Comparison of ENCODE assay signal across 12 cellular contexts in the genomic region with DNA sequence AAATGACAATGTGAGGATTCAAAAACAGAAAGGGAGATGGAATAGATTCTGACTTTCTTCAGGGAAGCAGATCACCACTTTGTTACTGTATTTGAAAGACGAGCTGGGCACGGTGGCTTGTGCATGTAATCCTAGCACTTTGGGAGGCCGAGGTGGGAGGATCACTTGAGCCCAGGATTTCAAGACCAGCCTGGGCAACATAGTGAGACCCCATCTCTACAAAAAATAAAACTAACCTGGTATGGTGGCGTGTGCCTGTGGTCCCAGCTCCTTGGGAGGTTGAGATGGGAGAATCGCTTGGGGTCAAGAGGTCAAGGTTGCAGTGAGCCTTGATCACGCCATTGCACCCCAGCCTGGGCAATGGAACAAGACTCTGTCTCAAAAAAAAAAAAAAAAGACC. TPM values are rescaled to one million over a fixed set of nuclear protein-coding genes. Genes with fewer than 3 reads are reported as not detected.
DNase-seq lines count a peak whose midpoint lies in the region; ATAC-seq and TF ChIP-seq lines count a peak whose summit lies in the region.
"Had no signal": no experiment of that assay in that cellular context is flagged by ENCODE, and none has a peak within 500 bp of the region (broad histone marks: within the 10 kb centered on the region; RNA-seq: fewer than 3 reads in every experiment).

No MANE protein-coding gene starts in this region.

- H3K36me3 ChIP-seq in cardiac muscle cell (no peaks in the 10 kb centered on the region), PC-9 (ENCODE audit: low read depth) (no peaks in the 10 kb centered on the region), adrenal gland (replicated peaks in 1 of 2) (no peaks in the 10 kb centered on the region)

- no peak for DNase-seq in cardiac muscle cell (ENCODE audit: low read depth in 1 of 2, low spot score in 1 of 2)
- DNase-seq in right cardiac atrium: no peak
- no peak for DNase-seq in PC-9
- DNase-seq in adrenal gland: no peak
- no peak for DNase-seq in stimulated activated naive B cell treated with anti-CD40 and anti-IgM and Interleukin-4, amounts not matched to agents 10 μg/mL and 1 μg/mL and 100 μg/mL, for 72 hours
- no peak for DNase-seq in iPS-NIHi11 (ENCODE audit: low spot score)
- DNase-seq in DMS114 treated with DMSO at 0.1 percent for 48 hours (lab: John Stamatoyannopoulos, UW; ENCODE audit: unreplicated experiment): no peak
- DNase-seq: KG1, NCI-H1092, NCI-H226, NCI-H526 had no signal

- intact Hi-C loops in right cardiac atrium (cut with DNase I): no loop called here
- intact Hi-C loops in PC-9 (cut with micrococcal nuclease; ENCODE audit: unreplicated experiment): no loop called here
- intact Hi-C loops in adrenal gland (cut with DNase I): no loop called here

- H3K27ac ChIP-seq in cardiac muscle cell: peak overlapping the region; percentile 39
- no peak overlapping the region for H3K27ac ChIP-seq in right cardiac atrium (ENCODE audit: low read length)
- H3K27ac ChIP-seq in PC-9: peak overlapping the region; percentile 42
- peak overlapping the region in 3 of 5 donors; percentile 27 to 75 (median 30) for H3K27ac ChIP-seq in adrenal gland
- H3K27ac ChIP-seq: BLaER1 treated with 17β-estradiol and CSF1 and Interleukin-3, amounts not matched to agents 10 nM and 100 nM had no signal

- no peaks in the 10 kb centered on the region for H3K9me3 Mint-ChIP-seq in stimulated activated naive B cell treated with anti-CD40 and anti-IgM and Interleukin-4, amounts not matched to agents 10 μg/mL and 1 μg/mL and 100 μg/mL, for 72 hours

- H3K9me3 ChIP-seq in cardiac muscle cell (ENCODE audit: low read depth) (no peaks in the 10 kb centered on the region), right cardiac atrium (ENCODE audit: control insufficient read depth, low read length) (no peaks in the 10 kb centered on the region), PC-9 (ENCODE audit: insufficient read depth, low read depth) (no peaks in the 10 kb centered on the region), adrenal gland (replicated peaks in 1 of 3) (no peaks in the 10 kb centered on the region)
- H3K9me3 ChIP-seq: BLaER1 treated with 17β-estradiol and CSF1 and Interleukin-3, amounts not matched to agents 10 nM and 100 nM had no signal

- H2AFZ ChIP-seq in PC-9: no peak overlapping the region

- H3K4me3 ChIP-seq in cardiac muscle cell: no peak overlapping the region
- no peak overlapping the region for H3K4me3 ChIP-seq in right cardiac atrium (ENCODE audit: low read length)
- no peak overlapping the region for H3K4me3 ChIP-seq in PC-9
- H3K4me3 ChIP-seq in adrenal gland: no peak overlapping the region
- H3K4me3 ChIP-seq: BLaER1 treated with 17β-estradiol and CSF1 and Interleukin-3, amounts not matched to agents 10 nM and 100 nM had no signal

- no TSS peak for BruUV-seq in PC-9 (replicated peaks; lab: Mats Ljungman, UMichigan)

- H3K4me2 ChIP-seq in PC-9: no peak overlapping the region
- H3K4me2 ChIP-seq: BLaER1 treated with 17β-estradiol and CSF1 and Interleukin-3, amounts not matched to agents 10 nM and 100 nM had no signal

- H3K27me3 Mint-ChIP-seq in stimulated activated naive B cell treated with anti-CD40 and anti-IgM and Interleukin-4, amounts not matched to agents 10 μg/mL and 1 μg/mL and 100 μg/mL, for 72 hours: no peaks in the 10 kb centered on the region

- ATAC-seq in right cardiac atrium: no peak
- ATAC-seq in stimulated activated naive B cell treated with anti-CD40 and anti-IgM and Interleukin-4, amounts not matched to agents 10 μg/mL and 1 μg/mL and 100 μg/mL, for 72 hours (replicated peaks): no peak

- H3K4me1 Mint-ChIP-seq in stimulated activated naive B cell treated with anti-CD40 and anti-IgM and Interleukin-4, amounts not matched to agents 10 μg/mL and 1 μg/mL and 100 μg/mL, for 72 hours: peaks cover 11 to 18% of the 10 kb centered on the region in 2 donors

- no peak overlapping the region for H3K4me3 Mint-ChIP-seq in stimulated activated naive B cell treated with anti-CD40 and anti-IgM and Interleukin-4, amounts not matched to agents 10 μg/mL and 1 μg/mL and 100 μg/mL, for 72 hours

- POLR2A ChIA-PET in PC-9 (lab: Charles Lee; ENCODE audit: unreplicated experiment): interaction anchor here (0.5 kb wide), 1 partner anchor 16 kb away, joined by 3 read pairs; no protein-coding TSS in a partner anchor

- CTCF ChIA-PET in PC-9 (lab: Charles Lee): interaction anchor here (0.6 kb wide), 1 partner anchor 35 kb away, joined by 4 read pairs; no protein-coding TSS in a partner anchor

- no peaks in the 10 kb centered on the region for H3K27me3 ChIP-seq in cardiac muscle cell
- H3K27me3 ChIP-seq in right cardiac atrium (ENCODE audit: control insufficient read depth, insufficient read depth): no peaks in the 10 kb centered on the region
- no peaks in the 10 kb centered on the region for H3K27me3 ChIP-seq in PC-9 (ENCODE audit: insufficient read depth, low read depth)
- H3K27me3 ChIP-seq in adrenal gland: no peaks in the 10 kb centered on the region
- H3K27me3 ChIP-seq: BLaER1 treated with 17β-estradiol and CSF1 and Interleukin-3, amounts not matched to agents 10 nM and 100 nM had no signal

- H3K79me2 ChIP-seq in PC-9 (ENCODE audit: low read depth): no peaks in the 10 kb centered on the region

- no peaks in the 10 kb centered on the region for H4K20me1 ChIP-seq in PC-9 (ENCODE audit: insufficient read depth)
- H4K20me1 ChIP-seq: BLaER1 treated with 17β-estradiol and CSF1 and Interleukin-3, amounts not matched to agents 10 nM and 100 nM had no signal

- TF ChIP-seq CTCF in cardiac muscle cell (IDR thresholded peaks at IDR 0.05; ENCODE audit: low read depth, low read length): no peak
- TF ChIP-seq CTCF in PC-9 (conservative IDR thresholded peaks at IDR 0.05): no peak
- TF ChIP-seq CTCF in adrenal gland (IDR thresholded peaks at IDR 0.05): no peak

- H3K27ac Mint-ChIP-seq in stimulated activated naive B cell treated with anti-CD40 and anti-IgM and Interleukin-4, amounts not matched to agents 10 μg/mL and 1 μg/mL and 100 μg/mL, for 72 hours: peak overlapping the region; percentile 25

- no peak for TF ChIP-seq POLR2A in adrenal gland (IDR thresholded peaks at IDR 0.05)

- H3F3A ChIP-seq in PC-9 (ENCODE audit: insufficient read depth, low read depth): no peaks in the 10 kb centered on the region

- H3K4me1 ChIP-seq in cardiac muscle cell (ENCODE audit: low read depth) (peaks cover 15% of the 10 kb centered on the region), right cardiac atrium (ENCODE audit: control insufficient read depth, insufficient read depth, low read length) (no peaks in the 10 kb centered on the region), PC-9 (replicated peaks; ENCODE audit: insufficient read depth) (peaks cover 8% of the 10 kb centered on the region), adrenal gland (replicated peaks in 1 of 2) (peaks cover 8 to 22% of the 10 kb centered on the region in 2 donors)

- H3K36me3 Mint-ChIP-seq in stimulated activated naive B cell treated with anti-CD40 and anti-IgM and Interleukin-4, amounts not matched to agents 10 μg/mL and 1 μg/mL and 100 μg/mL, for 72 hours: peaks cover 19 to 44% of the 10 kb centered on the region in 2 donors

- 96% methylated on average over 6 of the region's 6 CpGs for WGBS in right cardiac atrium
- 67 to 76% (median 69%) methylated on average over 6 of the region's 6 CpGs for WGBS in adrenal gland, 4 donors

- no peaks in the 10 kb centered on the region for H3K9me2 ChIP-seq in PC-9 (ENCODE audit: insufficient read depth)

RNA-seq across cellular contexts. Expression of a gene that starts 34.0 kb away (rescaled TPM):
- total RNA-seq in cardiac muscle cell (27.0 and 67.4 TPM in 2 replicates), right cardiac atrium (10 to 100 TPM; 10.9 to 16.7 (median 12.2) TPM), PC-9 (2021) (59.2 and 71.8 TPM in 2 replicates), adrenal gland (100 to 1,000 TPM in 1 of 8 donors, 10 to 100 TPM in 7; 10.3 to 102 (median 28.2) TPM)
- polyA plus RNA-seq in cardiac muscle cell (28.8 and 49.6 TPM in 2 replicates), right cardiac atrium (9.6 TPM), adrenal gland (10 to 100 TPM; 12.0 to 58.8 (median 48.5) TPM)

RNA-seq across cellular contexts. Expression of a gene that starts 35.7 kb away (rescaled TPM):
- total RNA-seq in cardiac muscle cell (91.4 and 119 TPM in 2 replicates), right cardiac atrium (10 to 100 TPM; 57.5 to 73.0 (median 69.8) TPM), PC-9 (2021) (139 and 171 TPM in 2 replicates), adrenal gland (100 to 1,000 TPM in 3 of 8 donors, 10 to 100 TPM in 5; 76.4 to 172 (median 97.6) TPM)
- polyA plus RNA-seq in cardiac muscle cell (109 and 139 TPM in 2 replicates), right cardiac atrium (28.2 TPM), adrenal gland (100 to 1,000 TPM in 1 of 3 donors, 10 to 100 TPM in 2; 66.2 to 135 (median 91.1) TPM)
